8 cellular contexts compared by ENCODE assay signal in the genomic region with DNA sequence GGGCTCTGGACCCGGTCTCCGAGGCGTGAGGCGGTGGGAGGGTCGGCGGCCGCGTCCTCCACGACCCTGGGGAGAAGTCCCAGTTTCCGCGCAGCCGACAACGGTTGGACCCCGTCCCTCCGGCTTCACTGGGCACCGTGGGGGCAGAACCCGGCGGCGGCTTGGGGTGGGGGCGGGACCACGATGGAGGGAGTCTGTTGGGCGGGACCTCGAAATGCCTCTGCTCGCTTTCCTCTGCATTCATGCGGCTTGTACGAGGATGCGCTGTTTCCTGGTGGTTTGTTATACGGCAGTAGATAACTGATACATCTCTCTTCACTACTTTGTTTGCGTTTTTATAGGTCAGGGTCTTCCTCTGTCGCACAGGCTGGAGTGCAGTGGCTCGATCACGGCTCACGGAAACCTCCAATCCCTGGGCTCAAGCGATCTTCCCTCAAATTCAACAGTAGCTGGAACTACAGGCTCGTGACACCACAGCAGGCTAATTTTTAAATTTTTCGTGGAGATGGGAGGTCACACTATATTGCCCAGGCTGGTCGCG. TPM values are rescaled to one million over a fixed set of nuclear protein-coding genes. Genes with fewer than 3 reads are reported as not detected.
DNase-seq lines count a peak whose midpoint lies in the region; ATAC-seq, FAIRE-seq and TF ChIP-seq lines count a peak whose summit lies in the region.

No MANE protein-coding gene starts in this region.

- POLR2A ChIA-PET in activated B cell treated with CpG ODN at 0.5 μM for 24 hours (lab: Charles Lee) = interaction anchor here (1.8 to 2.3 kb wide), 3 partner anchors 25 to 167 kb away, joined by 6 to 16 read pairs (median 7); a partner anchor contains a TSS

- intact Hi-C loops in activated B cell treated with CpG ODN at 0.5 μM for 24 hours (cut with micrococcal nuclease) = loop anchor here (2.0 to 5.0 kb wide), 3 partner anchors 118 to 484 kb away; a partner anchor contains a TSS
- intact Hi-C loops in lower lobe of right lung (cut with DNase I) = loop anchor here (10.0 kb wide), 1 partner anchor 168 kb away; a partner anchor contains a TSS

- no peaks in the 10 kb centered on the region for H3K36me3 ChIP-seq in lower lobe of right lung

- DNase-seq in AG08395 (ENCODE audit: low spot score) = peak; percentile 20
- no peak for DNase-seq in activated B cell treated with CpG ODN at 0.5 μM for 24 hours
- no peak for DNase-seq in coronary artery (ENCODE audit: low spot score)
- DNase-seq in lower lobe of right lung = peak; percentile 78
- DNase-seq in stimulated activated CD4-positive, alpha-beta T cell treated with anti-CD3 and anti-CD28 coated beads, TNF-alpha, amount 100 ng/mL, for 1 hour (ENCODE audit: low read depth in 3 of 3, low spot score in 1 of 3) = peak in 2 of 3 donors; percentile 30 to 46
- DNase-seq in GM12891 (ENCODE audit: insufficient read length, low spot score) = no peak
- DNase-seq in NCI-H187 treated with DMSO at 0.1 percent for 48 hours (lab: John Stamatoyannopoulos, UW) = no peak

- ATAC-seq in HG02885 (IDR thresholded peaks at IDR 0.05; ENCODE audit: poor library complexity, unreplicated experiment) (peak; percentile 8), activated B cell treated with CpG ODN at 0.5 μM for 24 hours (ENCODE audit: low read depth) (peak; percentile 8), lower lobe of right lung (peak; percentile 37 to 44)

- no peak for TF ChIP-seq CTCF in activated B cell treated with CpG ODN at 0.5 μM for 24 hours (IDR thresholded peaks at IDR 0.05)
- TF ChIP-seq CTCF in coronary artery (IDR thresholded peaks at IDR 0.05) = no peak
- no peak for TF ChIP-seq CTCF in lower lobe of right lung (IDR thresholded peaks at IDR 0.05)

- peak overlapping the region; percentile 88 for H3K4me3 Mint-ChIP-seq in activated B cell treated with CpG ODN at 0.5 μM for 24 hours

- no peak for TF ChIP-seq POLR2A in GM12891 (IDR thresholded peaks at IDR 0.05; ENCODE audit: low read depth, low read length)

- no peaks in the 10 kb centered on the region for H3K27me3 ChIP-seq in lower lobe of right lung (ENCODE audit: low read depth)

- peak overlapping the region; percentile 87 for H3K27ac Mint-ChIP-seq in activated B cell treated with CpG ODN at 0.5 μM for 24 hours

- H3K4me3 ChIP-seq in coronary artery (peak overlapping the region; percentile 89), lower lobe of right lung (peak overlapping the region; percentile 67)

- no peaks in the 10 kb centered on the region for H3K9me3 ChIP-seq in lower lobe of right lung

- no peaks in the 10 kb centered on the region for H3K36me3 Mint-ChIP-seq in activated B cell treated with CpG ODN at 0.5 μM for 24 hours (ENCODE audit: low read depth)

- H3K4me1 Mint-ChIP-seq in activated B cell treated with CpG ODN at 0.5 μM for 24 hours = peaks cover 17% of the 10 kb centered on the region

- no peak for FAIRE-seq in GM12891 (lab: Jason Lieb, UNC)

- H3K27me3 Mint-ChIP-seq in activated B cell treated with CpG ODN at 0.5 μM for 24 hours = no peaks in the 10 kb centered on the region

- CTCF ChIA-PET in activated B cell treated with CpG ODN at 0.5 μM for 24 hours (lab: Charles Lee) = interaction anchor here (1.4 to 1.6 kb wide), 2 partner anchors 168 to 588 kb away, joined by 3 to 8 read pairs; no protein-coding TSS in a partner anchor

- H3K4me1 ChIP-seq in lower lobe of right lung = no peaks in the 10 kb centered on the region

- peak overlapping the region; percentile 92 to 97 for H3K27ac ChIP-seq in coronary artery
- H3K27ac ChIP-seq in lower lobe of right lung = peak overlapping the region; percentile 88

- no peaks in the 10 kb centered on the region for H3K9me3 Mint-ChIP-seq in activated B cell treated with CpG ODN at 0.5 μM for 24 hours

TF ChIP-seq in GM12891, 5 proteins besides CTCF, POLR2A, EP300 and RAD21:
- TF ChIP-seq POLR2AphosphoS5 (IDR thresholded peaks at IDR 0.05; ENCODE audit: low read depth, low read length) (no peak), POU2F2 (IDR thresholded peaks at IDR 0.05; ENCODE audit: low read depth, low read length) (no peak), PAX5 (IDR thresholded peaks at IDR 0.05; ENCODE audit: insufficient read depth, low read length, severe bottlenecking) (no peak)

RNA-seq across cellular contexts. Expression of a gene that starts 24.6 kb away (rescaled TPM):
- 7.9 and 10.7 TPM in 2 replicates for total RNA-seq in activated B cell treated with CpG ODN at 0.5 μM for 24 hours
- total RNA-seq in lower lobe of right lung = 14.7 TPM
- polyA plus RNA-seq in GM12891 (2012; ENCODE audit: low read depth, missing spikeins) = 3.2 TPM

RNA-seq across cellular contexts. Expression of a gene that starts 25.8 kb away (rescaled TPM):
- 34.6 and 41.9 TPM in 2 replicates for total RNA-seq in activated B cell treated with CpG ODN at 0.5 μM for 24 hours
- 18.6 TPM for total RNA-seq in lower lobe of right lung
- 16.8 TPM for polyA plus RNA-seq in GM12891 (2012; ENCODE audit: low read depth, missing spikeins)

RNA-seq across cellular contexts. Expression of a gene that starts 34.6 kb away (rescaled TPM):
- total RNA-seq in activated B cell treated with CpG ODN at 0.5 μM for 24 hours (270 and 285 TPM in 2 replicates), lower lobe of right lung (241 TPM)
- 819 TPM for polyA plus RNA-seq in GM12891 (2012; ENCODE audit: low read depth, missing spikeins)

RNA-seq across cellular contexts. Expression of a gene that starts 42.0 kb away (rescaled TPM):
- total RNA-seq in activated B cell treated with CpG ODN at 0.5 μM for 24 hours = 57.1 and 66.0 TPM in 2 replicates
- total RNA-seq in lower lobe of right lung = 57.0 TPM
- 79.7 TPM for polyA plus RNA-seq in GM12891 (2012; ENCODE audit: low read depth, missing spikeins)

Comparison
In these comparisons a context has a peak if more than half of its experiments do, and no peak if none do; other contexts are left out.
1. DNase-seq: peak in AG08395 (single experiment), lower lobe of right lung (single experiment) and stimulated activated CD4-positive, alpha-beta T cell treated with anti-CD3 and anti-CD28 coated beads, TNF-alpha, amount 100 ng/mL, for 1 hour (2 of 3); none in activated B cell treated with CpG ODN at 0.5 μM for 24 hours (single experiment), coronary artery (single experiment), GM12891 (single experiment) and NCI-H187 treated with DMSO at 0.1 percent for 48 hours (single experiment).
2. Peak in every context shown above with its lines, with median percentiles within 50 percentile points of each other: ATAC-seq.